1 cellular context compared by ENCODE assay signal in the genomic region with DNA sequence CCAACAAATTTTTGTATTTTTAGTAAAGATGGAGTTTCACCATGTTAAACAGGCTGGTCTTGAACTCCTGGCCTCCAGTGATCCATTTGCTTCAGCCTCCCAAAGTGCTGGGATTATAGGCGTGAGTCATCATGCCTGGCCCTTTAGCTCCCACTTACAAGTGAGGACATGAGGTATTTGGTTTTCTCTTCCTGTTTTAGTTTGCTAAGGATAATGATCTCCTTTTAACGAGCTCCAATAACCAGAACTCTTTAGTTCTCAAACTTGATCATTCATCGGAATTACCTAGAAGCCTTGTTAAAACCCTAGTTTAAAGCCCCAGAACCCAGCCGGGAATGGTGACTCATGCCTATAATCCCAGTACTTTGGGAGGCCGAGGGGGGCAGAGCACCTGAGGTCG.
TF ChIP-seq lines count a peak whose summit lies in the region.

No MANE protein-coding gene starts in this region.

TF ChIP-seq in K562, 482 proteins besides CTCF, POLR2A, EP300 and RAD21 (continued from another document):
- TF ChIP-seq, protein P1, sequence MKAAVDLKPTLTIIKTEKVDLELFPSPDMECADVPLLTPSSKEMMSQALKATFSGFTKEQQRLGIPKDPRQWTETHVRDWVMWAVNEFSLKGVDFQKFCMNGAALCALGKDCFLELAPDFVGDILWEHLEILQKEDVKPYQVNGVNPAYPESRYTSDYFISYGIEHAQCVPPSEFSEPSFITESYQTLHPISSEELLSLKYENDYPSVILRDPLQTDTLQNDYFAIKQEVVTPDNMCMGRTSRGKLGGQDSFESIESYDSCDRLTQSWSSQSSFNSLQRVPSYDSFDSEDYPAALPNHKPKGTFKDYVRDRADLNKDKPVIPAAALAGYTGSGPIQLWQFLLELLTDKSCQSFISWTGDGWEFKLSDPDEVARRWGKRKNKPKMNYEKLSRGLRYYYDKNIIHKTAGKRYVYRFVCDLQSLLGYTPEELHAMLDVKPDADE (conservative IDR thresholded peaks at IDR 0.05; ENCODE audit: control insufficient read depth, low read depth, low read length): no peak
